1 cellular context compared by ENCODE assay signal in the genomic region with DNA sequence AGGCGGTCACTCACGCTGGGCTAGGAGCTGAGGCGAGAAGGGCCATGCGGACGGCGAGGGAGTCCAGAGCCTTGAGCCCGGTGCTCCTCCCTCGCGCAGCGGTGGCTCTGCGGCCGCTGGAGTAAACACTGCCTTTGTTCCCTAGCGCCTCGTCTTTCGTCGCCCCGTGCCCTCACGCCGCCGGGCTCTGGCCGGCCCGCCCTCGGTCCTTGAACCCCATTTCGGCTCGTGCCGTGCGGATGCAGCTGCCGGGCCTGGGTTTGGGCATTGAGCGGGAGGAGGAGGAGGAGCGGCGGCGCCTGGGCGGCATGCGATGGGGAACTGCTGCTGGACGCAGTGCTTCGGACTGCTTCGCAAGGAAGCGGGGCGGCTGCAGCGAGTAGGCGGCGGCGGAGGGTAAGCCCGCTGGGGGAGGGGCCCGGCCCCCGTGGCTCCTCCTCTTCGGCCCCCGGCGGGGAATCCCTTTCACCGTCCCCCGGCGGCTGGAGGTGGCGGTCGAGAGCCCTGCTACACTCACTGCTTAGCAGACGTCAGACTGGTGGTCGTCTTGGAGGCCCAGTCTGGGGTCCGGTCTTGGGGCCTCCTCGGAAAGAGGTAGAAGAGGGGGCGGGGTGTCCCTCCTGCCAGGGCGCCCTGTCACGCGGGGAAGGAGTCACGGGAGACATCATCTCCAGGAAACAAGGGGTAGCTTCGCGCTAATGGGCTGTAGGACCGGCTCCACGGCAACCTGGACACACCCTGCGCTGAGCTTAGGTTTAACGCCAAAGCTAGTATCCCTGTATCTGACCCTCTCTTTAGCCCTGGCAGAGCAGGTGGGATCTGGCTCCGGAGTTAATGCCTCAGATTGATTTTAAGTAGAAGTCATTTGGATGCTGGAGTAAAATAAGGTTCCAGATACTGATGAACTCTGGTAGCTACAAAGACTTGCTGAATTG.
TF ChIP-seq lines count a peak whose summit lies in the region.

A gene with protein sequence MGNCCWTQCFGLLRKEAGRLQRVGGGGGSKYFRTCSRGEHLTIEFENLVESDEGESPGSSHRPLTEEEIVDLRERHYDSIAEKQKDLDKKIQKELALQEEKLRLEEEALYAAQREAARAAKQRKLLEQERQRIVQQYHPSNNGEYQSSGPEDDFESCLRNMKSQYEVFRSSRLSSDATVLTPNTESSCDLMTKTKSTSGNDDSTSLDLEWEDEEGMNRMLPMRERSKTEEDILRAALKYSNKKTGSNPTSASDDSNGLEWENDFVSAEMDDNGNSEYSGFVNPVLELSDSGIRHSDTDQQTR (plus strand): TSS at position 9 of the 935 bp plus-strand sequence. CDS start 305 bp downstream, at position 314.

TF ChIP-seq in HEK293, 187 proteins besides CTCF, POLR2A, EP300 and RAD21 (continues in another document):
- TF ChIP-seq ZNF366 (tag by site-specific recombination; conservative IDR thresholded peaks at IDR 0.05), result no peak
- no peak for TF ChIP-seq GFI1B (tag by site-specific recombination; IDR thresholded peaks at IDR 0.05)
- TF ChIP-seq SCRT1 (tag by site-specific recombination; IDR thresholded peaks at IDR 0.05; ENCODE audit: borderline replicate concordance), result no peak
- TF ChIP-seq, protein P1, sequence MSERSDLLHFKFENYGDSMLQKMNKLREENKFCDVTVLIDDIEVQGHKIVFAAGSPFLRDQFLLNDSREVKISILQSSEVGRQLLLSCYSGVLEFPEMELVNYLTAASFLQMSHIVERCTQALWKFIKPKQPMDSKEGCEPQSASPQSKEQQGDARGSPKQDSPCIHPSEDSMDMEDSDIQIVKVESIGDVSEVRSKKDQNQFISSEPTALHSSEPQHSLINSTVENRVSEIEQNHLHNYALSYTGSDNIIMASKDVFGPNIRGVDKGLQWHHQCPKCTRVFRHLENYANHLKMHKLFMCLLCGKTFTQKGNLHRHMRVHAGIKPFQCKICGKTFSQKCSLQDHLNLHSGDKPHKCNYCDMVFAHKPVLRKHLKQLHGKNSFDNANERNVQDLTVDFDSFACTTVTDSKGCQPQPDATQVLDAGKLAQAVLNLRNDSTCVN (tag by site-specific recombination; optimal IDR thresholded peaks at IDR 0.05), result peak; percentile 79
- TF ChIP-seq ZNF48 (tag by site-specific recombination; IDR thresholded peaks at IDR 0.05), result no peak
- TF ChIP-seq BCL11A (tag by site-specific recombination; IDR thresholded peaks at IDR 0.05; ENCODE audit: low read depth), result no peak; the same call in 1 of the 2 replicates
- TF ChIP-seq ZNF670 (tag by site-specific recombination; IDR thresholded peaks at IDR 0.05; ENCODE audit: low read depth), result no peak
- TF ChIP-seq, protein P2, sequence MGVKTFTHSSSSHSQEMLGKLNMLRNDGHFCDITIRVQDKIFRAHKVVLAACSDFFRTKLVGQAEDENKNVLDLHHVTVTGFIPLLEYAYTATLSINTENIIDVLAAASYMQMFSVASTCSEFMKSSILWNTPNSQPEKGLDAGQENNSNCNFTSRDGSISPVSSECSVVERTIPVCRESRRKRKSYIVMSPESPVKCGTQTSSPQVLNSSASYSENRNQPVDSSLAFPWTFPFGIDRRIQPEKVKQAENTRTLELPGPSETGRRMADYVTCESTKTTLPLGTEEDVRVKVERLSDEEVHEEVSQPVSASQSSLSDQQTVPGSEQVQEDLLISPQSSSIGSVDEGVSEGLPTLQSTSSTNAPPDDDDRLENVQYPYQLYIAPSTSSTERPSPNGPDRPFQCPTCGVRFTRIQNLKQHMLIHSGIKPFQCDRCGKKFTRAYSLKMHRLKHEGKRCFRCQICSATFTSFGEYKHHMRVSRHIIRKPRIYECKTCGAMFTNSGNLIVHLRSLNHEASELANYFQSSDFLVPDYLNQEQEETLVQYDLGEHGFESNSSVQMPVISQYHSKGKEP (tag by site-specific recombination; IDR thresholded peaks at IDR 0.05), result no peak
- TF ChIP-seq ZNF621 (tag by site-specific recombination; IDR thresholded peaks at IDR 0.05), result no peak
- TF ChIP-seq ZNF10 (tag by site-specific recombination; IDR thresholded peaks at IDR 0.05), result no peak
- TF ChIP-seq, protein P3, sequence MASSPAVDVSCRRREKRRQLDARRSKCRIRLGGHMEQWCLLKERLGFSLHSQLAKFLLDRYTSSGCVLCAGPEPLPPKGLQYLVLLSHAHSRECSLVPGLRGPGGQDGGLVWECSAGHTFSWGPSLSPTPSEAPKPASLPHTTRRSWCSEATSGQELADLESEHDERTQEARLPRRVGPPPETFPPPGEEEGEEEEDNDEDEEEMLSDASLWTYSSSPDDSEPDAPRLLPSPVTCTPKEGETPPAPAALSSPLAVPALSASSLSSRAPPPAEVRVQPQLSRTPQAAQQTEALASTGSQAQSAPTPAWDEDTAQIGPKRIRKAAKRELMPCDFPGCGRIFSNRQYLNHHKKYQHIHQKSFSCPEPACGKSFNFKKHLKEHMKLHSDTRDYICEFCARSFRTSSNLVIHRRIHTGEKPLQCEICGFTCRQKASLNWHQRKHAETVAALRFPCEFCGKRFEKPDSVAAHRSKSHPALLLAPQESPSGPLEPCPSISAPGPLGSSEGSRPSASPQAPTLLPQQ (tag by site-specific recombination; IDR thresholded peaks at IDR 0.05), result peak; percentile 68; the same call in 1 of the 2 replicates
- TF ChIP-seq ZNF174 (tag by site-specific recombination; IDR thresholded peaks at IDR 0.05), result no peak
- no peak for TF ChIP-seq ZNF701 (tag by site-specific recombination; IDR thresholded peaks at IDR 0.05)
- TF ChIP-seq, protein P4, sequence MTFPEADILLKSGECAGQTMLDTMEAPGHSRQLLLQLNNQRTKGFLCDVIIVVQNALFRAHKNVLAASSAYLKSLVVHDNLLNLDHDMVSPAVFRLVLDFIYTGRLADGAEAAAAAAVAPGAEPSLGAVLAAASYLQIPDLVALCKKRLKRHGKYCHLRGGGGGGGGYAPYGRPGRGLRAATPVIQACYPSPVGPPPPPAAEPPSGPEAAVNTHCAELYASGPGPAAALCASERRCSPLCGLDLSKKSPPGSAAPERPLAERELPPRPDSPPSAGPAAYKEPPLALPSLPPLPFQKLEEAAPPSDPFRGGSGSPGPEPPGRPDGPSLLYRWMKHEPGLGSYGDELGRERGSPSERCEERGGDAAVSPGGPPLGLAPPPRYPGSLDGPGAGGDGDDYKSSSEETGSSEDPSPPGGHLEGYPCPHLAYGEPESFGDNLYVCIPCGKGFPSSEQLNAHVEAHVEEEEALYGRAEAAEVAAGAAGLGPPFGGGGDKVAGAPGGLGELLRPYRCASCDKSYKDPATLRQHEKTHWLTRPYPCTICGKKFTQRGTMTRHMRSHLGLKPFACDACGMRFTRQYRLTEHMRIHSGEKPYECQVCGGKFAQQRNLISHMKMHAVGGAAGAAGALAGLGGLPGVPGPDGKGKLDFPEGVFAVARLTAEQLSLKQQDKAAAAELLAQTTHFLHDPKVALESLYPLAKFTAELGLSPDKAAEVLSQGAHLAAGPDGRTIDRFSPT (tag by site-specific recombination; IDR thresholded peaks at IDR 0.05), result peak; percentile 60; the same call in 1 of the 2 replicates
- TF ChIP-seq ZNF184 (tag by site-specific recombination; IDR thresholded peaks at IDR 0.05), result no peak
- no peak for TF ChIP-seq ZNF416 (tag by site-specific recombination; IDR thresholded peaks at IDR 0.05)
- TF ChIP-seq ZNF623 (tag by site-specific recombination; IDR thresholded peaks at IDR 0.05), result no peak
- 0 out of 2 replicates have a peak, but pooled peaks have one; percentile 37 for TF ChIP-seq ZBTB48 (tag by site-specific recombination; IDR thresholded peaks at IDR 0.05)
- TF ChIP-seq ZNF19 (tag by site-specific recombination; IDR thresholded peaks at IDR 0.05; ENCODE audit: low read depth), result no peak
- TF ChIP-seq ZNF558 (tag by site-specific recombination; IDR thresholded peaks at IDR 0.05), result no peak
- no peak for TF ChIP-seq ZFP41 (tag by site-specific recombination; IDR thresholded peaks at IDR 0.05; ENCODE audit: borderline replicate concordance)
- TF ChIP-seq OVOL3 (tag by site-specific recombination; IDR thresholded peaks at IDR 0.05), result peak; percentile 67; the same call in 1 of the 2 replicates
- TF ChIP-seq ZNF248 (tag by site-specific recombination; IDR thresholded peaks at IDR 0.05), result no peak
- TF ChIP-seq, protein P5, sequence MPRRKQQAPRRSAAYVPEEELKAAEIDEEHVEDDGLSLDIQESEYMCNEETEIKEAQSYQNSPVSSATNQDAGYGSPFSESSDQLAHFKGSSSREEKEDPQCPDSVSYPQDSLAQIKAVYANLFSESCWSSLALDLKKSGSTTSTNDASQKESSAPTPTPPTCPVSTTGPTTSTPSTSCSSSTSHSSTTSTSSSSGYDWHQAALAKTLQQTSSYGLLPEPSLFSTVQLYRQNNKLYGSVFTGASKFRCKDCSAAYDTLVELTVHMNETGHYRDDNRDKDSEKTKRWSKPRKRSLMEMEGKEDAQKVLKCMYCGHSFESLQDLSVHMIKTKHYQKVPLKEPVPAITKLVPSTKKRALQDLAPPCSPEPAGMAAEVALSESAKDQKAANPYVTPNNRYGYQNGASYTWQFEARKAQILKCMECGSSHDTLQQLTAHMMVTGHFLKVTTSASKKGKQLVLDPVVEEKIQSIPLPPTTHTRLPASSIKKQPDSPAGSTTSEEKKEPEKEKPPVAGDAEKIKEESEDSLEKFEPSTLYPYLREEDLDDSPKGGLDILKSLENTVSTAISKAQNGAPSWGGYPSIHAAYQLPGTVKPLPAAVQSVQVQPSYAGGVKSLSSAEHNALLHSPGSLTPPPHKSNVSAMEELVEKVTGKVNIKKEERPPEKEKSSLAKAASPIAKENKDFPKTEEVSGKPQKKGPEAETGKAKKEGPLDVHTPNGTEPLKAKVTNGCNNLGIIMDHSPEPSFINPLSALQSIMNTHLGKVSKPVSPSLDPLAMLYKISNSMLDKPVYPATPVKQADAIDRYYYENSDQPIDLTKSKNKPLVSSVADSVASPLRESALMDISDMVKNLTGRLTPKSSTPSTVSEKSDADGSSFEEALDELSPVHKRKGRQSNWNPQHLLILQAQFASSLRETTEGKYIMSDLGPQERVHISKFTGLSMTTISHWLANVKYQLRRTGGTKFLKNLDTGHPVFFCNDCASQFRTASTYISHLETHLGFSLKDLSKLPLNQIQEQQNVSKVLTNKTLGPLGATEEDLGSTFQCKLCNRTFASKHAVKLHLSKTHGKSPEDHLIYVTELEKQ (tag by site-specific recombination; IDR thresholded peaks at IDR 0.05; ENCODE audit: borderline replicate concordance), result no peak
- no peak for TF ChIP-seq GLI4 (tag by site-specific recombination; IDR thresholded peaks at IDR 0.05)
- no peak for TF ChIP-seq ZNF596 (tag by site-specific recombination; IDR thresholded peaks at IDR 0.05)
- TF ChIP-seq ZEB2 (tag by site-specific recombination; IDR thresholded peaks at IDR 0.05), result peak; percentile 80
- TF ChIP-seq, protein P6, sequence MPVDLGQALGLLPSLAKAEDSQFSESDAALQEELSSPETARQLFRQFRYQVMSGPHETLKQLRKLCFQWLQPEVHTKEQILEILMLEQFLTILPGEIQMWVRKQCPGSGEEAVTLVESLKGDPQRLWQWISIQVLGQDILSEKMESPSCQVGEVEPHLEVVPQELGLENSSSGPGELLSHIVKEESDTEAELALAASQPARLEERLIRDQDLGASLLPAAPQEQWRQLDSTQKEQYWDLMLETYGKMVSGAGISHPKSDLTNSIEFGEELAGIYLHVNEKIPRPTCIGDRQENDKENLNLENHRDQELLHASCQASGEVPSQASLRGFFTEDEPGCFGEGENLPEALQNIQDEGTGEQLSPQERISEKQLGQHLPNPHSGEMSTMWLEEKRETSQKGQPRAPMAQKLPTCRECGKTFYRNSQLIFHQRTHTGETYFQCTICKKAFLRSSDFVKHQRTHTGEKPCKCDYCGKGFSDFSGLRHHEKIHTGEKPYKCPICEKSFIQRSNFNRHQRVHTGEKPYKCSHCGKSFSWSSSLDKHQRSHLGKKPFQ (tag by site-specific recombination; IDR thresholded peaks at IDR 0.05), result no peak
- no peak for TF ChIP-seq MEIS1 (CRISPR knock-in tag; IDR thresholded peaks at IDR 0.05; ENCODE audit: borderline replicate concordance)
- TF ChIP-seq, protein P7, sequence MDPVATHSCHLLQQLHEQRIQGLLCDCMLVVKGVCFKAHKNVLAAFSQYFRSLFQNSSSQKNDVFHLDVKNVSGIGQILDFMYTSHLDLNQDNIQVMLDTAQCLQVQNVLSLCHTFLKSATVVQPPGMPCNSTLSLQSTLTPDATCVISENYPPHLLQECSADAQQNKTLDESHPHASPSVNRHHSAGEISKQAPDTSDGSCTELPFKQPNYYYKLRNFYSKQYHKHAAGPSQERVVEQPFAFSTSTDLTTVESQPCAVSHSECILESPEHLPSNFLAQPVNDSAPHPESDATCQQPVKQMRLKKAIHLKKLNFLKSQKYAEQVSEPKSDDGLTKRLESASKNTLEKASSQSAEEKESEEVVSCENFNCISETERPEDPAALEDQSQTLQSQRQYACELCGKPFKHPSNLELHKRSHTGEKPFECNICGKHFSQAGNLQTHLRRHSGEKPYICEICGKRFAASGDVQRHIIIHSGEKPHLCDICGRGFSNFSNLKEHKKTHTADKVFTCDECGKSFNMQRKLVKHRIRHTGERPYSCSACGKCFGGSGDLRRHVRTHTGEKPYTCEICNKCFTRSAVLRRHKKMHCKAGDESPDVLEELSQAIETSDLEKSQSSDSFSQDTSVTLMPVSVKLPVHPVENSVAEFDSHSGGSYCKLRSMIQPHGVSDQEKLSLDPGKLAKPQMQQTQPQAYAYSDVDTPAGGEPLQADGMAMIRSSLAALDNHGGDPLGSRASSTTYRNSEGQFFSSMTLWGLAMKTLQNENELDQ (tag by site-specific recombination; IDR thresholded peaks at IDR 0.05; ENCODE audit: low read depth), result no peak
- no peak for TF ChIP-seq ZBTB17 (tag by site-specific recombination; IDR thresholded peaks at IDR 0.05)
- TF ChIP-seq SP2 (tag by site-specific recombination; IDR thresholded peaks at IDR 0.05), result peak; percentile 11
- TF ChIP-seq SCRT2 (tag by site-specific recombination; IDR thresholded peaks at IDR 0.05), result no peak
- no peak for TF ChIP-seq ZNF529 (tag by site-specific recombination; IDR thresholded peaks at IDR 0.05; ENCODE audit: insufficient replicate concordance)
- TF ChIP-seq ZNF354C (tag by site-specific recombination; IDR thresholded peaks at IDR 0.05; ENCODE audit: borderline replicate concordance, low read depth), result no peak
- TF ChIP-seq MZF1 (tag by site-specific recombination; IDR thresholded peaks at IDR 0.05; ENCODE audit: borderline replicate concordance), result no peak
- TF ChIP-seq ZNF626 (tag by site-specific recombination; IDR thresholded peaks at IDR 0.05), result no peak
- peak; percentile 74; the same call in 1 of the 2 replicates for TF ChIP-seq ZNF391 (tag by site-specific recombination; IDR thresholded peaks at IDR 0.05; ENCODE audit: borderline replicate concordance, low read depth)
- TF ChIP-seq, protein P8, sequence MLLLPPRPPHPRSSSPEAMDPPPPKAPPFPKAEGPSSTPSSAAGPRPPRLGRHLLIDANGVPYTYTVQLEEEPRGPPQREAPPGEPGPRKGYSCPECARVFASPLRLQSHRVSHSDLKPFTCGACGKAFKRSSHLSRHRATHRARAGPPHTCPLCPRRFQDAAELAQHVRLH (tag by site-specific recombination; IDR thresholded peaks at IDR 0.05), result no peak
- peak; percentile 89; the same call in 1 of the 2 replicates for TF ChIP-seq ZNF2 (tag by site-specific recombination; IDR thresholded peaks at IDR 0.05)
- no peak for TF ChIP-seq ZNF473 (tag by site-specific recombination; IDR thresholded peaks at IDR 0.05)
- peak; percentile 58 for TF ChIP-seq ZBTB8A (tag by site-specific recombination; IDR thresholded peaks at IDR 0.05)
- no peak for TF ChIP-seq MYNN (tag by site-specific recombination; IDR thresholded peaks at IDR 0.05; ENCODE audit: borderline replicate concordance)
- no peak for TF ChIP-seq ZNF530 (tag by site-specific recombination; IDR thresholded peaks at IDR 0.05; ENCODE audit: low read depth)
- TF ChIP-seq ZBTB20 (tag by site-specific recombination; IDR thresholded peaks at IDR 0.05), result peak; percentile 72; the same call in 1 of the 2 replicates
